Comparison of ENCODE assay signal across 1 cellular context in the genomic region with DNA sequence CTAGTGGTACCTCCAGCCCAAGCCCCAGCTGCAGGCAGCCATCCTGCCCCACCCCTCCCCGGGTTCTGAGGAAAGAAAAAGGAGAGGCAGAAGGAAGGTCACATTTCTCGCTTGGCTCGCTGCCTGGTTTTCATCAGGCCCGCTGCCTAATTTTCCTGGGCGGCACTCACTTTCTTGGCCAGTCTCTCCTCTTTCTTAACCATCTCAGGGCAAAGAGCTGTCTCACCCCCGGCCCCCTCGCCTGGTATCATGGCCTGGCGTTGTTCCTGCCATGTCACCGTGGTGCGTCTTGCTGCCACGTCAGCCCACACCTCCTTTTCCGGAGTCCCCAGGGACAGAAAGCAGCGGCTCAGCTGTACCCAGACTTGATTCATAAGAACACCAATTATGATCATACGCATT.
TF ChIP-seq lines count a peak whose summit lies in the region.

No MANE protein-coding gene starts in this region.

TF ChIP-seq in H1, 55 proteins besides CTCF, POLR2A, EP300 and RAD21:
- TF ChIP-seq RFX5 (IDR thresholded peaks at IDR 0.05; ENCODE audit: borderline replicate concordance, low read depth, low read length): no peak
- TF ChIP-seq, protein P1, sequence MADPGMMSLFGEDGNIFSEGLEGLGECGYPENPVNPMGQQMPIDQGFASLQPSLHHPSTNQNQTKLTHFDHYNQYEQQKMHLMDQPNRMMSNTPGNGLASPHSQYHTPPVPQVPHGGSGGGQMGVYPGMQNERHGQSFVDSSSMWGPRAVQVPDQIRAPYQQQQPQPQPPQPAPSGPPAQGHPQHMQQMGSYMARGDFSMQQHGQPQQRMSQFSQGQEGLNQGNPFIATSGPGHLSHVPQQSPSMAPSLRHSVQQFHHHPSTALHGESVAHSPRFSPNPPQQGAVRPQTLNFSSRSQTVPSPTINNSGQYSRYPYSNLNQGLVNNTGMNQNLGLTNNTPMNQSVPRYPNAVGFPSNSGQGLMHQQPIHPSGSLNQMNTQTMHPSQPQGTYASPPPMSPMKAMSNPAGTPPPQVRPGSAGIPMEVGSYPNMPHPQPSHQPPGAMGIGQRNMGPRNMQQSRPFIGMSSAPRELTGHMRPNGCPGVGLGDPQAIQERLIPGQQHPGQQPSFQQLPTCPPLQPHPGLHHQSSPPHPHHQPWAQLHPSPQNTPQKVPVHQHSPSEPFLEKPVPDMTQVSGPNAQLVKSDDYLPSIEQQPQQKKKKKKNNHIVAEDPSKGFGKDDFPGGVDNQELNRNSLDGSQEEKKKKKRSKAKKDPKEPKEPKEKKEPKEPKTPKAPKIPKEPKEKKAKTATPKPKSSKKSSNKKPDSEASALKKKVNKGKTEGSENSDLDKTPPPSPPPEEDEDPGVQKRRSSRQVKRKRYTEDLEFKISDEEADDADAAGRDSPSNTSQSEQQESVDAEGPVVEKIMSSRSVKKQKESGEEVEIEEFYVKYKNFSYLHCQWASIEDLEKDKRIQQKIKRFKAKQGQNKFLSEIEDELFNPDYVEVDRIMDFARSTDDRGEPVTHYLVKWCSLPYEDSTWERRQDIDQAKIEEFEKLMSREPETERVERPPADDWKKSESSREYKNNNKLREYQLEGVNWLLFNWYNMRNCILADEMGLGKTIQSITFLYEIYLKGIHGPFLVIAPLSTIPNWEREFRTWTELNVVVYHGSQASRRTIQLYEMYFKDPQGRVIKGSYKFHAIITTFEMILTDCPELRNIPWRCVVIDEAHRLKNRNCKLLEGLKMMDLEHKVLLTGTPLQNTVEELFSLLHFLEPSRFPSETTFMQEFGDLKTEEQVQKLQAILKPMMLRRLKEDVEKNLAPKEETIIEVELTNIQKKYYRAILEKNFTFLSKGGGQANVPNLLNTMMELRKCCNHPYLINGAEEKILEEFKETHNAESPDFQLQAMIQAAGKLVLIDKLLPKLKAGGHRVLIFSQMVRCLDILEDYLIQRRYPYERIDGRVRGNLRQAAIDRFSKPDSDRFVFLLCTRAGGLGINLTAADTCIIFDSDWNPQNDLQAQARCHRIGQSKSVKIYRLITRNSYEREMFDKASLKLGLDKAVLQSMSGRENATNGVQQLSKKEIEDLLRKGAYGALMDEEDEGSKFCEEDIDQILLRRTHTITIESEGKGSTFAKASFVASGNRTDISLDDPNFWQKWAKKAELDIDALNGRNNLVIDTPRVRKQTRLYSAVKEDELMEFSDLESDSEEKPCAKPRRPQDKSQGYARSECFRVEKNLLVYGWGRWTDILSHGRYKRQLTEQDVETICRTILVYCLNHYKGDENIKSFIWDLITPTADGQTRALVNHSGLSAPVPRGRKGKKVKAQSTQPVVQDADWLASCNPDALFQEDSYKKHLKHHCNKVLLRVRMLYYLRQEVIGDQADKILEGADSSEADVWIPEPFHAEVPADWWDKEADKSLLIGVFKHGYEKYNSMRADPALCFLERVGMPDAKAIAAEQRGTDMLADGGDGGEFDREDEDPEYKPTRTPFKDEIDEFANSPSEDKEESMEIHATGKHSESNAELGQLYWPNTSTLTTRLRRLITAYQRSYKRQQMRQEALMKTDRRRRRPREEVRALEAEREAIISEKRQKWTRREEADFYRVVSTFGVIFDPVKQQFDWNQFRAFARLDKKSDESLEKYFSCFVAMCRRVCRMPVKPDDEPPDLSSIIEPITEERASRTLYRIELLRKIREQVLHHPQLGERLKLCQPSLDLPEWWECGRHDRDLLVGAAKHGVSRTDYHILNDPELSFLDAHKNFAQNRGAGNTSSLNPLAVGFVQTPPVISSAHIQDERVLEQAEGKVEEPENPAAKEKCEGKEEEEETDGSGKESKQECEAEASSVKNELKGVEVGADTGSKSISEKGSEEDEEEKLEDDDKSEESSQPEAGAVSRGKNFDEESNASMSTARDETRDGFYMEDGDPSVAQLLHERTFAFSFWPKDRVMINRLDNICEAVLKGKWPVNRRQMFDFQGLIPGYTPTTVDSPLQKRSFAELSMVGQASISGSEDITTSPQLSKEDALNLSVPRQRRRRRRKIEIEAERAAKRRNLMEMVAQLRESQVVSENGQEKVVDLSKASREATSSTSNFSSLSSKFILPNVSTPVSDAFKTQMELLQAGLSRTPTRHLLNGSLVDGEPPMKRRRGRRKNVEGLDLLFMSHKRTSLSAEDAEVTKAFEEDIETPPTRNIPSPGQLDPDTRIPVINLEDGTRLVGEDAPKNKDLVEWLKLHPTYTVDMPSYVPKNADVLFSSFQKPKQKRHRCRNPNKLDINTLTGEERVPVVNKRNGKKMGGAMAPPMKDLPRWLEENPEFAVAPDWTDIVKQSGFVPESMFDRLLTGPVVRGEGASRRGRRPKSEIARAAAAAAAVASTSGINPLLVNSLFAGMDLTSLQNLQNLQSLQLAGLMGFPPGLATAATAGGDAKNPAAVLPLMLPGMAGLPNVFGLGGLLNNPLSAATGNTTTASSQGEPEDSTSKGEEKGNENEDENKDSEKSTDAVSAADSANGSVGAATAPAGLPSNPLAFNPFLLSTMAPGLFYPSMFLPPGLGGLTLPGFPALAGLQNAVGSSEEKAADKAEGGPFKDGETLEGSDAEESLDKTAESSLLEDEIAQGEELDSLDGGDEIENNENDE (IDR thresholded peaks at IDR 0.05; ENCODE audit: insufficient replicate concordance, low read length): no peak
- TF ChIP-seq KDM4A (IDR thresholded peaks at IDR 0.05; ENCODE audit: low read depth, low read length, severe bottlenecking): no peak
- TF ChIP-seq SAP30 (IDR thresholded peaks at IDR 0.05; ENCODE audit: insufficient read depth, insufficient replicate concordance, low read length): no peak
- TF ChIP-seq ASH2L (IDR thresholded peaks at IDR 0.05; ENCODE audit: low read length): no peak
- TF ChIP-seq CEBPB (IDR thresholded peaks at IDR 0.05; ENCODE audit: low read depth, low read length): no peak
- no peak for TF ChIP-seq HDAC6 (IDR thresholded peaks at IDR 0.05; ENCODE audit: low read depth, low read length)
- TF ChIP-seq ZNF274 (IDR thresholded peaks at IDR 0.05; ENCODE audit: borderline replicate concordance, extremely low read depth, low read length): no peak
- no peak for TF ChIP-seq BRCA1 (IDR thresholded peaks at IDR 0.05; ENCODE audit: low read depth, low read length)
- no peak for TF ChIP-seq RNF2 (IDR thresholded peaks at IDR 0.05; ENCODE audit: borderline replicate concordance, low read depth, low read length, missing control alignments, poor library complexity, severe bottlenecking)
- TF ChIP-seq NRF1 (IDR thresholded peaks at IDR 0.05; ENCODE audit: low read depth, low read length): no peak
